In the genomic region with DNA sequence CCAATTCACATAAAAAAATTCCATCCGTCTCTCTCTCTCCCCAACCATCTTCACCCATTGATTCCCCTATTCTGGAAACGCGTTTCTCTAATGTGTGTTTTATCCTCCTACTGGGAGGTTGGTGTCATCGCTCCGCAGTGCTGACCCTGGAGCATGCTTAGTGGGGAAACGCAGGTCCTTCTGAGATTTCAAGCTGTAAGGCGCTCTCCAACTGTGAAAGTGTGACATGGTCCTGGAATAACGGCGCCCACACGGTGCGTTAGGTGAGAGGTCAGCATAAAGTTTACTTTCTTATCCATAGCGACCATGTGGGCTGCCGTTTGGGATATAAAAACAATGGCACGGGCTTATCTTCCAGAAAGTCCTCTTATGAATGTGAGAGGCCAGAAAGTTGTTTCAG, we compare ENCODE assay signal across 17 cellular contexts.
A peak's percentile ranks its signal among the peaks of the same experiment; 100 is the strongest.
DNase-seq lines count a peak whose midpoint lies in the region; ATAC-seq and TF ChIP-seq lines count a peak whose summit lies in the region.
"Had no signal": no experiment of that assay in that cellular context is flagged by ENCODE, and none has a peak within 500 bp of the region (broad histone marks: within the 10 kb centered on the region; RNA-seq: fewer than 3 reads in every experiment).

No MANE protein-coding gene starts in this region.

- H3K4me1 ChIP-seq in endodermal cell (ENCODE audit: control insufficient read depth, insufficient read depth, low read length) (no peaks in the 10 kb centered on the region), vagina (no peaks in the 10 kb centered on the region)
- H3K4me1 ChIP-seq: Caco-2 had no signal

- no peaks in the 10 kb centered on the region for H3K4me1 Mint-ChIP-seq in endodermal cell

- H3K4me3 ChIP-seq in astrocyte of the spinal cord (ENCODE audit: low read depth, low read length) (no peak overlapping the region), endodermal cell (ENCODE audit: low read length) (no peak overlapping the region), vagina (peak overlapping the region in 1 of 2 donors; percentile 31)
- H3K4me3 ChIP-seq: K562 had no signal

- in situ Hi-C loops in astrocyte of the spinal cord (cut with HindIII; ENCODE audit: low sequenced_read_pairs): no loop called here

- TF ChIP-seq POLR2A in vagina (IDR thresholded peaks at IDR 0.05): no peak

- peak; percentile 37 for DNase-seq in astrocyte of the spinal cord (ENCODE audit: low read depth, low spot score)
- DNase-seq in endodermal cell: no peak
- peak; percentile 40 for DNase-seq in left kidney (ENCODE audit: low read depth, low spot score)
- no peak for DNase-seq in vagina (ENCODE audit: extremely low spot score in 2 of 2)
- no peak for DNase-seq in DMS 273 (lab: John Stamatoyannopoulos, UW; ENCODE audit: unreplicated experiment)
- DNase-seq: Caco-2; CD4-positive, CD25-positive, alpha-beta regulatory T cell; DMS53; NCI-H1417; NCI-H187 treated with DMSO at 0.1 percent for 48 hours; NCI-H345; NCI-H526 treated with DMSO at 0.1 percent for 48 hours; SHP77 had no signal

- H3K9me3 Mint-ChIP-seq in endodermal cell: peaks cover 4% of the 10 kb centered on the region
- H3K9me3 Mint-ChIP-seq: CD4-positive, CD25-positive, alpha-beta regulatory T cell had no signal

- no peaks in the 10 kb centered on the region for H3K27me3 Mint-ChIP-seq in endodermal cell (ENCODE audit: insufficient read depth)
- H3K27me3 Mint-ChIP-seq: B cell; CD4-positive, CD25-positive, alpha-beta regulatory T cell had no signal

- TF ChIP-seq CTCF in astrocyte of the spinal cord (IDR thresholded peaks at IDR 0.05; ENCODE audit: low read depth, low read length) (peak; percentile 16), endodermal cell (conservative IDR thresholded peaks at IDR 0.05) (peak; percentile 18), vagina (IDR thresholded peaks at IDR 0.05) (no peak)

- H3K27ac Mint-ChIP-seq in endodermal cell: no peak overlapping the region
- H3K27ac Mint-ChIP-seq: B cell; CD4-positive, CD25-positive, alpha-beta regulatory T cell had no signal

- no peak overlapping the region for H3K4me3 Mint-ChIP-seq in endodermal cell
- H3K4me3 Mint-ChIP-seq: B cell; CD4-positive, CD25-positive, alpha-beta regulatory T cell had no signal

- H3K27me3 ChIP-seq in endodermal cell (ENCODE audit: control insufficient read depth, insufficient read depth, low read length, poor library complexity, severe bottlenecking): no peaks in the 10 kb centered on the region
- H3K27me3 ChIP-seq in vagina: no peaks in the 10 kb centered on the region

- H3K36me3 Mint-ChIP-seq in endodermal cell (ENCODE audit: low read depth): peaks cover 50% of the 10 kb centered on the region

- H3K9ac ChIP-seq in endodermal cell (ENCODE audit: extremely low read depth, low read length, poor library complexity, severe bottlenecking): no peak overlapping the region

- H3K9me3 ChIP-seq in endodermal cell (ENCODE audit: control insufficient read depth, low read length): peaks cover 18% of the 10 kb centered on the region
- no peaks in the 10 kb centered on the region for H3K9me3 ChIP-seq in vagina
- H3K9me3 ChIP-seq: Caco-2 had no signal

- WGBS in endodermal cell (ENCODE audit: insufficient coverage in 1 of 2, insufficient read length in 1 of 2), 2 experiments: 94% methylated on average over 13 to 14 of the region's 14 CpGs

- intact Hi-C loops in vagina (cut with DNase I): no loop called here

- no peak overlapping the region for H3K27ac ChIP-seq in endodermal cell (ENCODE audit: low read depth, low read length)
- H3K27ac ChIP-seq in vagina: peak overlapping the region; percentile 14

- H3K36me3 ChIP-seq in endodermal cell (ENCODE audit: control insufficient read depth, insufficient read depth, low read length) (peaks cover 30% of the 10 kb centered on the region), vagina (no peaks in the 10 kb centered on the region)

- ATAC-seq in GM19324 (IDR thresholded peaks at IDR 0.05; ENCODE audit: low FRiP score, unreplicated experiment): no peak
- ATAC-seq in GM18517 (IDR thresholded peaks at IDR 0.05; ENCODE audit: unreplicated experiment): no peak
- ATAC-seq: K562 had no signal

Comparison
In these comparisons a context has a peak if more than half of its experiments do, and no peak if none do; other contexts are left out.
1. DNase-seq: peak in astrocyte of the spinal cord (single experiment) and left kidney (single experiment); none in endodermal cell (single experiment), vagina (0 of 2) and DMS 273 (single experiment).
2. CTCF ChIP-seq: peak in astrocyte of the spinal cord (single experiment) and endodermal cell (single experiment); none in vagina (0 of 3).